In genomic region chr2:40020997-40021396, GRCh38 we compare ENCODE assay signal across 8 cellular contexts.
"Had no signal": no experiment of that assay in that cellular context is flagged by ENCODE, and none has a peak within 500 bp of the region (broad histone marks: within the 10 kb centered on the region; RNA-seq: fewer than 3 reads in every experiment).

No MANE protein-coding gene starts in this region.

- ATAC-seq: HCT116, HepG2 had no signal

- H2AFZ ChIP-seq: GM23248 had no signal

- H3K27ac ChIP-seq: GM23248, HL-60 had no signal

- DNase-seq: GM23248, GOT3, H7, KG1 had no signal

- H3K9ac ChIP-seq: GM23248 had no signal

- H3K36me3 ChIP-seq: HAP-1 had no signal

- H3K4me3 ChIP-seq: GM23248, HAP-1 had no signal

- FAIRE-seq: HepG2 had no signal

- H3K4me1 ChIP-seq: HAP-1 had no signal
